1 cellular context compared by ENCODE assay signal in genomic region chr17:61492759-61493526, GRCh38.
TF ChIP-seq lines count a peak whose summit lies in the region.

No MANE protein-coding gene starts in this region.

TF ChIP-seq in H1, 55 proteins besides CTCF, POLR2A, EP300 and RAD21:
- TF ChIP-seq CHD7 (IDR thresholded peaks at IDR 0.05; ENCODE audit: insufficient replicate concordance, low read length) (no peak), CHD1 (IDR thresholded peaks at IDR 0.05; ENCODE audit: low read depth, low read length) (no peak), RNF2 (IDR thresholded peaks at IDR 0.05; ENCODE audit: borderline replicate concordance, low read depth, low read length, missing control alignments, poor library complexity, severe bottlenecking) (no peak), KDM4A (IDR thresholded peaks at IDR 0.05; ENCODE audit: low read depth, low read length, severe bottlenecking) (no peak), RFX5 (IDR thresholded peaks at IDR 0.05; ENCODE audit: borderline replicate concordance, low read depth, low read length) (no peak), NANOG (IDR thresholded peaks at IDR 0.05; ENCODE audit: insufficient read depth, low read depth, low read length, poor library complexity, severe bottlenecking) (no peak), EZH2 (IDR thresholded peaks at IDR 0.05; ENCODE audit: low read depth, low read length, severe bottlenecking) (no peak), ZNF274 (IDR thresholded peaks at IDR 0.05; ENCODE audit: borderline replicate concordance, extremely low read depth, low read length) (no peak), JUND (IDR thresholded peaks at IDR 0.05; ENCODE audit: low read length) (no peak), KDM5A (IDR thresholded peaks at IDR 0.05; ENCODE audit: low read length) (no peak), SIX5 (IDR thresholded peaks at IDR 0.05; ENCODE audit: low read depth, low read length) (no peak), JUN (IDR thresholded peaks at IDR 0.05; ENCODE audit: low read depth, low read length) (no peak), SUZ12 (IDR thresholded peaks at IDR 0.05; ENCODE audit: low read length) (no peak), SRF (IDR thresholded peaks at IDR 0.05; ENCODE audit: low read depth, low read length) (no peak), ATF2 (IDR thresholded peaks at IDR 0.05; ENCODE audit: low read length) (no peak)
- TF ChIP-seq, protein P1, sequence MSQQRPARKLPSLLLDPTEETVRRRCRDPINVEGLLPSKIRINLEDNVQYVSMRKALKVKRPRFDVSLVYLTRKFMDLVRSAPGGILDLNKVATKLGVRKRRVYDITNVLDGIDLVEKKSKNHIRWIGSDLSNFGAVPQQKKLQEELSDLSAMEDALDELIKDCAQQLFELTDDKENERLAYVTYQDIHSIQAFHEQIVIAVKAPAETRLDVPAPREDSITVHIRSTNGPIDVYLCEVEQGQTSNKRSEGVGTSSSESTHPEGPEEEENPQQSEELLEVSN (IDR thresholded peaks at IDR 0.05), result no peak
TF ChIP-seq in H1: peak in this region for 0.
